In the genomic region with DNA sequence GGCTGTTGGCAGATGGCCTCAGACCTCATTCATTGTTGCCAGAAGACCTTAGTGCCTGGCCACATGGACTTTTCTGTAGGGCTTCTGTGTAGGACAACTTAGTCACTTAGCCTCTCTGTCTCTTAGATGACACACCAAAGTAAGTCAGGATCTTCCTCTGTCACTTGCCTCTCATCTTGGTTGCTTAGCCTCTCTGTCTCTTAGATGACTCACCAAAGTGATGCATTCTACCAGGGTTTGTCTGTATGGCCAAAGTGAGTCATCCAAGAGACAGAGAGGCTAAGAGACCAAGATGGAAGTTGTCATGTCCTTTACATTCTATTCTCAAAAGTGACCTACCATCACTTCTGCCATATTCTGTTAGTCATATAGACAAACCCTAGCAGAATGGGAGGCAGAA, we compare ENCODE assay signal across 1 cellular context.
TF ChIP-seq lines count a peak whose summit lies in the region.

No MANE protein-coding gene starts in this region.

TF ChIP-seq in endothelial cell of umbilical vein, 7 proteins besides CTCF, POLR2A, EP300 and RAD21 (continued from another document):
- TF ChIP-seq, protein P1, sequence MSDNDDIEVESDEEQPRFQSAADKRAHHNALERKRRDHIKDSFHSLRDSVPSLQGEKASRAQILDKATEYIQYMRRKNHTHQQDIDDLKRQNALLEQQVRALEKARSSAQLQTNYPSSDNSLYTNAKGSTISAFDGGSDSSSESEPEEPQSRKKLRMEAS (IDR thresholded peaks at IDR 0.05; ENCODE audit: insufficient read depth, insufficient read length), result no peak
